In genomic region chr1:223155153-223155552, GRCh38 we compare ENCODE assay signal across 39 cellular contexts. TPM values are rescaled to one million over a fixed set of nuclear protein-coding genes. Genes with fewer than 3 reads are reported as not detected.
"Had no signal": no experiment of that assay in that cellular context is flagged by ENCODE, and none has a peak within 500 bp of the region (broad histone marks: within the 10 kb centered on the region; RNA-seq: fewer than 3 reads in every experiment).

No MANE protein-coding gene starts in this region.

- H3K27me3 Mint-ChIP-seq: activated naive CD4-positive, alpha-beta T cell treated with anti-CD3 and anti-CD28 coated beads, Interleukin-2, amount 50 U/mL, for 24 hours; activated naive CD8-positive, alpha-beta T cell; activated naive CD8-positive, alpha-beta T cell treated with anti-CD3 and anti-CD28 coated beads for 36 hours; activated naive CD8-positive, alpha-beta T cell treated with anti-CD3 and anti-CD28 coated beads, Interleukin-2, amount 50 U/mL, for 24 hours; activated T-cell treated with anti-CD3 and anti-CD28 coated beads, Interleukin-2, amount 50 U/mL, for 24 hours had no signal

- H3K36me3 Mint-ChIP-seq: activated naive CD4-positive, alpha-beta T cell treated with anti-CD3 and anti-CD28 coated beads, Interleukin-2, amount 10 ng/mL, durations not matched to agents 7 days and 5 days; activated naive CD4-positive, alpha-beta T cell treated with anti-CD3 and anti-CD28 coated beads, Interleukin-2, amount 50 U/mL, for 24 hours; activated naive CD4-positive, alpha-beta T cell treated with anti-CD3 and anti-CD28 coated beads, Interleukin-2, amount 50 U/mL, for 72 hours; activated naive CD8-positive, alpha-beta T cell; activated naive CD8-positive, alpha-beta T cell treated with anti-CD3 and anti-CD28 coated beads for 36 hours; activated naive CD8-positive, alpha-beta T cell treated with anti-CD3 and anti-CD28 coated beads, Interleukin-2, amount 10 ng/mL, durations not matched to agents 7 days and 5 days; brain had no signal

- ATAC-seq: activated naive CD4-positive, alpha-beta T cell treated with anti-CD3 and anti-CD28 coated beads, Interleukin-2, amount 50 U/mL, for 72 hours; activated naive CD8-positive, alpha-beta T cell treated with anti-CD3 and anti-CD28 coated beads, Interleukin-2, amount 50 U/mL, for 24 hours; activated T-cell treated with anti-CD3 and anti-CD28 coated beads, Interleukin-2, amount 50 U/mL, for 4 hours; activated T-cell treated with anti-CD3 and anti-CD28 coated beads, Interleukin-2, amount 50 U/mL, for 72 hours; activated T-helper 17 cell treated with anti-CD3 and anti-CD28 coated beads, Interleukin-2, amount 50 U/mL, for 72 hours; body of pancreas had no signal

- H3K4me3 Mint-ChIP-seq: activated naive CD4-positive, alpha-beta T cell treated with anti-CD3 and anti-CD28 coated beads for 36 hours; activated naive CD4-positive, alpha-beta T cell treated with anti-CD3 and anti-CD28 coated beads, Interleukin-2, amount 10 ng/mL, durations not matched to agents 7 days and 5 days; activated naive CD4-positive, alpha-beta T cell treated with anti-CD3 and anti-CD28 coated beads, Interleukin-2, amount 50 U/mL, for 24 hours; activated naive CD8-positive, alpha-beta T cell; activated naive CD8-positive, alpha-beta T cell treated with anti-CD3 and anti-CD28 coated beads for 36 hours; activated naive CD8-positive, alpha-beta T cell treated with anti-CD3 and anti-CD28 coated beads, Interleukin-2, amount 10 ng/mL, durations not matched to agents 7 days and 5 days; activated naive CD8-positive, alpha-beta T cell treated with anti-CD3 and anti-CD28 coated beads, Interleukin-2, amount 50 U/mL, for 24 hours; activated T-cell treated with anti-CD3 and anti-CD28 coated beads, Interleukin-2, amount 50 U/mL, for 24 hours; activated T-cell treated with anti-CD3 and anti-CD28 coated beads, Interleukin-2, amount 50 U/mL, for 4 hours; activated T-cell treated with anti-CD3 and anti-CD28 coated beads, Interleukin-2, amount 50 U/mL, for 72 hours; activated T-helper 1 cell treated with anti-CD3 and anti-CD28 coated beads, Interleukin-12 subunit alpha, Interleukin-12 subunit beta, Interleukin-2, Interleukin-4 antibody, amounts not matched to agents 30 ng/mL and 10 ng/mL and 1 ng/mL, durations not matched to agents 14 hours and 24 hours and 36 hours; activated T-helper 17 cell treated with anti-CD3 and anti-CD28 coated beads, Interleukin-2, amount 50 U/mL, for 72 hours; brain; central memory CD8-positive, alpha-beta T cell had no signal

- H3K27me3 ChIP-seq: adrenal gland, ascending aorta, body of pancreas, brain microvascular endothelial cell, breast epithelium, cardiac muscle cell had no signal

- H3K9me3 ChIP-seq: adrenal gland, ascending aorta, body of pancreas, breast epithelium had no signal

- H3K4me3 ChIP-seq: adrenal gland, ascending aorta, body of pancreas, breast epithelium, cardiac muscle cell had no signal

- H3K4me1 ChIP-seq: ascending aorta, body of pancreas, breast epithelium had no signal

- H3K36me3 ChIP-seq: adrenal gland, ascending aorta, brain microvascular endothelial cell, breast epithelium, cardiac muscle cell had no signal

- H3K27ac ChIP-seq: adrenal gland, ascending aorta, body of pancreas, brain microvascular endothelial cell, breast epithelium, cardiac muscle cell had no signal

- H3K9me3 Mint-ChIP-seq: activated naive CD4-positive, alpha-beta T cell treated with anti-CD3 and anti-CD28 coated beads for 36 hours; activated naive CD4-positive, alpha-beta T cell treated with anti-CD3 and anti-CD28 coated beads, Interleukin-2, amount 10 ng/mL, durations not matched to agents 7 days and 5 days; activated naive CD4-positive, alpha-beta T cell treated with anti-CD3 and anti-CD28 coated beads, Interleukin-2, amount 50 U/mL, for 24 hours; activated naive CD8-positive, alpha-beta T cell treated with anti-CD3 and anti-CD28 coated beads for 36 hours; activated naive CD8-positive, alpha-beta T cell treated with anti-CD3 and anti-CD28 coated beads, Interleukin-2, amount 10 ng/mL, durations not matched to agents 7 days and 5 days; activated naive CD8-positive, alpha-beta T cell treated with anti-CD3 and anti-CD28 coated beads, Interleukin-2, amount 50 U/mL, for 24 hours; activated T-cell treated with anti-CD3 and anti-CD28 coated beads, Interleukin-2, amount 50 U/mL, for 24 hours; activated T-cell treated with anti-CD3 and anti-CD28 coated beads, Interleukin-2, amount 50 U/mL, for 4 hours; activated T-cell treated with anti-CD3 and anti-CD28 coated beads, Interleukin-2, amount 50 U/mL, for 72 hours; activated T-helper 1 cell treated with anti-CD3 and anti-CD28 coated beads, Interleukin-12 subunit alpha, Interleukin-12 subunit beta, Interleukin-2, Interleukin-4 antibody, amounts not matched to agents 30 ng/mL and 10 ng/mL and 1 ng/mL, durations not matched to agents 14 hours and 24 hours and 36 hours; activated T-helper 17 cell treated with anti-CD3 and anti-CD28 coated beads, Interleukin-2, amount 50 U/mL, for 72 hours; activated T-helper 2 cell treated with anti-CD3 and anti-CD28 coated beads, Interferon-gamma antibody, Interleukin-2, Interleukin-4, amounts not matched to agents 10 μg/mL and 5 μg/mL and 100 μg/mL, durations not matched to agents 14 hours and 24 hours and 36 hours; central memory CD8-positive, alpha-beta T cell had no signal

- H3K27ac Mint-ChIP-seq: activated naive CD4-positive, alpha-beta T cell treated with anti-CD3 and anti-CD28 coated beads for 36 hours; activated naive CD4-positive, alpha-beta T cell treated with anti-CD3 and anti-CD28 coated beads, Interleukin-2, amount 10 ng/mL, durations not matched to agents 7 days and 5 days; activated naive CD4-positive, alpha-beta T cell treated with anti-CD3 and anti-CD28 coated beads, Interleukin-2, amount 50 U/mL, for 24 hours; activated naive CD4-positive, alpha-beta T cell treated with anti-CD3 and anti-CD28 coated beads, Interleukin-2, amount 50 U/mL, for 72 hours; activated naive CD8-positive, alpha-beta T cell; activated naive CD8-positive, alpha-beta T cell treated with anti-CD3 and anti-CD28 coated beads for 36 hours; activated naive CD8-positive, alpha-beta T cell treated with anti-CD3 and anti-CD28 coated beads, Interleukin-2, amount 10 ng/mL, durations not matched to agents 7 days and 5 days; activated naive CD8-positive, alpha-beta T cell treated with anti-CD3 and anti-CD28 coated beads, Interleukin-2, amount 50 U/mL, for 24 hours; activated T-cell treated with anti-CD3 and anti-CD28 coated beads, Interleukin-2, amount 50 U/mL, for 24 hours; activated T-cell treated with anti-CD3 and anti-CD28 coated beads, Interleukin-2, amount 50 U/mL, for 72 hours; activated T-helper 1 cell treated with anti-CD3 and anti-CD28 coated beads, Interleukin-12 subunit alpha, Interleukin-12 subunit beta, Interleukin-2, Interleukin-4 antibody, amounts not matched to agents 30 ng/mL and 10 ng/mL and 1 ng/mL, durations not matched to agents 14 hours and 24 hours and 36 hours; activated T-helper 17 cell treated with anti-CD3 and anti-CD28 coated beads, Interleukin-2, amount 50 U/mL, for 72 hours; activated T-helper 2 cell treated with anti-CD3 and anti-CD28 coated beads, Interferon-gamma antibody, Interleukin-2, Interleukin-4, amounts not matched to agents 10 μg/mL and 5 μg/mL and 100 μg/mL, durations not matched to agents 14 hours and 24 hours and 36 hours; brain had no signal

- FAIRE-seq: astrocyte, bronchial epithelial cell had no signal

- DNase-seq: activated effector memory CD4-positive, alpha-beta T cell treated with anti-CD3 and anti-CD28 coated beads, Interleukin-2, amount 50 U/mL, for 16 hours; activated effector memory CD4-positive, alpha-beta T cell treated with Interleukin-2 at 50 U/mL for 16 hours; activated gamma-delta T cell; activated gamma-delta T cell treated with Interleukin-2 at 50 U/mL for 16 hours; activated naive CD4-positive, alpha-beta T cell; activated naive CD4-positive, alpha-beta T cell treated with anti-CD3 and anti-CD28 coated beads for 36 hours; activated naive CD4-positive, alpha-beta T cell treated with anti-CD3 and anti-CD28 coated beads, Interleukin-2, amount 10 ng/mL, durations not matched to agents 7 days and 5 days; activated naive CD4-positive, alpha-beta T cell treated with anti-CD3 and anti-CD28 coated beads, Interleukin-2, amount 50 U/mL, for 16 hours; activated naive CD4-positive, alpha-beta T cell treated with Interleukin-2 at 50 U/mL for 16 hours; activated naive CD8-positive, alpha-beta T cell treated with anti-CD3 and anti-CD28 coated beads for 36 hours; activated naive CD8-positive, alpha-beta T cell treated with anti-CD3 and anti-CD28 coated beads, Interleukin-2, amount 10 ng/mL, durations not matched to agents 7 days and 5 days; activated naive CD8-positive, alpha-beta T cell treated with anti-CD3 and anti-CD28 coated beads, Interleukin-2, amount 50 U/mL, for 24 hours; activated T-cell treated with anti-CD3 and anti-CD28 coated beads, Interleukin-2, amount 50 U/mL, for 24 hours; activated T-cell treated with anti-CD3 and anti-CD28 coated beads, Interleukin-2, amount 50 U/mL, for 4 hours; activated T-cell treated with anti-CD3 and anti-CD28 coated beads, Interleukin-2, amount 50 U/mL, for 48 hours; activated T-cell treated with anti-CD3 and anti-CD28 coated beads, Interleukin-2, amount 50 U/mL, for 72 hours; adrenal gland; amniotic stem cell; amygdala; anterior cingulate cortex; aorta; body of pancreas; brain microvascular endothelial cell; caudate nucleus; central memory CD4-positive, alpha-beta T cell; cerebellar nuclear complex had no signal

RNA-seq across cellular contexts. Expression of gene TLR5, which starts 12.1 kb away (rescaled TPM):
- total RNA-seq: activated T-helper 1 cell treated with anti-CD3 and anti-CD28 coated beads, Interleukin-12 subunit alpha, Interleukin-12 subunit beta, Interleukin-2, Interleukin-4 antibody, amounts not matched to agents 30 ng/mL and 10 ng/mL and 1 ng/mL, durations not matched to agents 14 hours and 24 hours and 36 hours had no signal
